12 cellular contexts compared by ENCODE assay signal in the genomic region with DNA sequence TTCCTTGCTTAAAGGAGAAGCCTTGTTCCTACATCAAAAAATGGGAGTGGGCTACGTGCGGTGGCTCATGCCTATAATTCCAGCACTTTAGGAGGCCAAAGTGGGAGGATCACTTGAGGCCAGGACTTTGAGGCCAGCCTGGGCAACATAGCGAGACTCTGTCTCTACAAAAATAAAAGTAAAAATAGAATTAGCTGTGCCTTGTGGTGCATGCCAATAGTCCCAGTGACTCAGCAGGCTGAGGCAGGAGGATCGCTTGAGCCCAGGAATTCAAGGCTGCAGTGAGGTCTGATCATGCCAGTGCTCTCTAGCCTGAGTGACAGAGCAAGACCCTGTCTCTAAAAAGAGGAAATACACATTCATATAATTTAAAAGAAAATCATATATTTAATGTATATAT.
DNase-seq lines count a peak whose midpoint lies in the region; ATAC-seq and TF ChIP-seq lines count a peak whose summit lies in the region.
"Had no signal": no experiment of that assay in that cellular context is flagged by ENCODE, and none has a peak within 500 bp of the region (broad histone marks: within the 10 kb centered on the region; RNA-seq: fewer than 3 reads in every experiment).

No MANE protein-coding gene starts in this region.

- BruUV-seq in Calu3 (replicated peaks; lab: Mats Ljungman, UMichigan) = no TSS peak

- H3K4me3 Mint-ChIP-seq in Calu3 (ENCODE audit: low read depth, unreplicated experiment) = no peak overlapping the region

- no peaks in the 10 kb centered on the region for H3K9me3 ChIP-seq in mesodermal cell (ENCODE audit: control insufficient read depth, low read length)

- TF ChIP-seq CTCF in Calu3 (IDR thresholded peaks at IDR 0.05; ENCODE audit: unreplicated experiment) (no peak), RWPE1 (conservative IDR thresholded peaks at IDR 0.05; ENCODE audit: low read depth) (no peak)

- H3K27me3 Mint-ChIP-seq in Calu3 (ENCODE audit: unreplicated experiment) = no peaks in the 10 kb centered on the region

- H3K27ac Mint-ChIP-seq in Calu3 (ENCODE audit: unreplicated experiment) = no peak overlapping the region
- H3K27ac Mint-ChIP-seq: activated T-helper 2 cell treated with anti-CD3 and anti-CD28 coated beads, Interferon-gamma antibody, Interleukin-2, Interleukin-4, amounts not matched to agents 10 μg/mL and 5 μg/mL and 100 μg/mL, durations not matched to agents 14 hours and 24 hours and 36 hours had no signal

- POLR2A ChIA-PET in RWPE1 (lab: Yijun Ruan, JAX; ENCODE audit: low non-redundant PET) = no interaction called here

- peaks cover 3% of the 10 kb centered on the region for H3K9me3 Mint-ChIP-seq in Calu3 (ENCODE audit: low read depth, unreplicated experiment)
- H3K9me3 Mint-ChIP-seq: activated T-helper 2 cell treated with anti-CD3 and anti-CD28 coated beads, Interferon-gamma antibody, Interleukin-2, Interleukin-4, amounts not matched to agents 10 μg/mL and 5 μg/mL and 100 μg/mL, durations not matched to agents 14 hours and 24 hours and 36 hours had no signal

- CTCF ChIA-PET in Calu3 (lab: Charles Lee) (interaction anchor here (0.5 to 1.5 kb wide), 2 partner anchors 120 to 150 kb away, joined by 3 to 8 read pairs; no protein-coding TSS in a partner anchor), RWPE1 (lab: Yijun Ruan, JAX) (interaction anchor here (1.4 kb wide), 1 partner anchor 438 kb away, joined by 3 read pairs; no protein-coding TSS in a partner anchor)

- H3K4me3 ChIP-seq in mesodermal cell (ENCODE audit: extremely low read depth, insufficient read depth, low read length, poor library complexity, severe bottlenecking) = no peak overlapping the region
- H3K4me3 ChIP-seq: SK-N-MC had no signal

- no peaks in the 10 kb centered on the region for H3K4me1 ChIP-seq in mesodermal cell (ENCODE audit: control insufficient read depth, insufficient read depth, low read length, poor library complexity, severe bottlenecking)

- no peak for ATAC-seq in GM21367 (IDR thresholded peaks at IDR 0.05; ENCODE audit: unreplicated experiment)

- no peaks in the 10 kb centered on the region for H3K36me3 ChIP-seq in mesodermal cell (ENCODE audit: control insufficient read depth, insufficient read depth, low read length)

- H3K4me1 Mint-ChIP-seq in Calu3 (ENCODE audit: low read depth, unreplicated experiment) = no peaks in the 10 kb centered on the region

- intact Hi-C loops in Calu3 (cut with micrococcal nuclease; ENCODE audit: unreplicated experiment) (loop anchor here (10.0 kb wide), 1 partner anchor 151 kb away; no protein-coding TSS in a partner anchor), posterior vena cava (cut with DNase I) (no loop called here)

- no peaks in the 10 kb centered on the region for H3K36me3 Mint-ChIP-seq in Calu3 (ENCODE audit: insufficient read depth, unreplicated experiment)

- peak; percentile 37 for DNase-seq in Calu3
- no peak for DNase-seq in RWPE1 (ENCODE audit: low spot score)
- DNase-seq in fibroblast of gingiva (ENCODE audit: low read depth) = peak; percentile 54
- DNase-seq in NCI-H526 treated with DMSO at 0.1 percent for 48 hours (lab: John Stamatoyannopoulos, UW) = no peak
- no peak for DNase-seq in posterior vena cava (ENCODE audit: low spot score)
- DNase-seq in 8988T = no peak
- DNase-seq: DMS79 treated with DMSO at 0.1 percent for 48 hours, NCI-H1436 had no signal

- WGBS in mesodermal cell (ENCODE audit: insufficient coverage in 2 of 2), 2 experiments = 65 to 68% methylated on average over 3 of the region's 4 CpGs

- H3K27ac ChIP-seq in RWPE1 = peak overlapping the region; percentile 44
- H3K27ac ChIP-seq in mesodermal cell (ENCODE audit: low read depth, low read length, severe bottlenecking) = peak overlapping the region; percentile 36
- H3K27ac ChIP-seq: SK-N-MC had no signal

Comparison
In these comparisons a context has a peak if more than half of its experiments do, and no peak if none do; other contexts are left out.
1. DNase-seq: peak in Calu3 (single experiment) and fibroblast of gingiva (single experiment); none in RWPE1 (single experiment), NCI-H526 treated with DMSO at 0.1 percent for 48 hours (single experiment), posterior vena cava (single experiment) and 8988T (single experiment).